ENCODE assay signal across 2 cellular contexts in genomic region chr10:48285710-48286109, GRCh38.
A peak's percentile ranks its signal among the peaks of the same experiment; 100 is the strongest.
TF ChIP-seq lines count a peak whose summit lies in the region.

No MANE protein-coding gene starts in this region.

TF ChIP-seq in K562, 482 proteins besides CTCF, POLR2A, EP300 and RAD21 (continued from another document):
- TF ChIP-seq, protein P1, sequence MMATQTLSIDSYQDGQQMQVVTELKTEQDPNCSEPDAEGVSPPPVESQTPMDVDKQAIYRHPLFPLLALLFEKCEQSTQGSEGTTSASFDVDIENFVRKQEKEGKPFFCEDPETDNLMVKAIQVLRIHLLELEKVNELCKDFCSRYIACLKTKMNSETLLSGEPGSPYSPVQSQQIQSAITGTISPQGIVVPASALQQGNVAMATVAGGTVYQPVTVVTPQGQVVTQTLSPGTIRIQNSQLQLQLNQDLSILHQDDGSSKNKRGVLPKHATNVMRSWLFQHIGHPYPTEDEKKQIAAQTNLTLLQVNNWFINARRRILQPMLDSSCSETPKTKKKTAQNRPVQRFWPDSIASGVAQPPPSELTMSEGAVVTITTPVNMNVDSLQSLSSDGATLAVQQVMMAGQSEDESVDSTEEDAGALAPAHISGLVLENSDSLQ (IDR thresholded peaks at IDR 0.05), result peak; percentile 58
- TF ChIP-seq, protein P2, sequence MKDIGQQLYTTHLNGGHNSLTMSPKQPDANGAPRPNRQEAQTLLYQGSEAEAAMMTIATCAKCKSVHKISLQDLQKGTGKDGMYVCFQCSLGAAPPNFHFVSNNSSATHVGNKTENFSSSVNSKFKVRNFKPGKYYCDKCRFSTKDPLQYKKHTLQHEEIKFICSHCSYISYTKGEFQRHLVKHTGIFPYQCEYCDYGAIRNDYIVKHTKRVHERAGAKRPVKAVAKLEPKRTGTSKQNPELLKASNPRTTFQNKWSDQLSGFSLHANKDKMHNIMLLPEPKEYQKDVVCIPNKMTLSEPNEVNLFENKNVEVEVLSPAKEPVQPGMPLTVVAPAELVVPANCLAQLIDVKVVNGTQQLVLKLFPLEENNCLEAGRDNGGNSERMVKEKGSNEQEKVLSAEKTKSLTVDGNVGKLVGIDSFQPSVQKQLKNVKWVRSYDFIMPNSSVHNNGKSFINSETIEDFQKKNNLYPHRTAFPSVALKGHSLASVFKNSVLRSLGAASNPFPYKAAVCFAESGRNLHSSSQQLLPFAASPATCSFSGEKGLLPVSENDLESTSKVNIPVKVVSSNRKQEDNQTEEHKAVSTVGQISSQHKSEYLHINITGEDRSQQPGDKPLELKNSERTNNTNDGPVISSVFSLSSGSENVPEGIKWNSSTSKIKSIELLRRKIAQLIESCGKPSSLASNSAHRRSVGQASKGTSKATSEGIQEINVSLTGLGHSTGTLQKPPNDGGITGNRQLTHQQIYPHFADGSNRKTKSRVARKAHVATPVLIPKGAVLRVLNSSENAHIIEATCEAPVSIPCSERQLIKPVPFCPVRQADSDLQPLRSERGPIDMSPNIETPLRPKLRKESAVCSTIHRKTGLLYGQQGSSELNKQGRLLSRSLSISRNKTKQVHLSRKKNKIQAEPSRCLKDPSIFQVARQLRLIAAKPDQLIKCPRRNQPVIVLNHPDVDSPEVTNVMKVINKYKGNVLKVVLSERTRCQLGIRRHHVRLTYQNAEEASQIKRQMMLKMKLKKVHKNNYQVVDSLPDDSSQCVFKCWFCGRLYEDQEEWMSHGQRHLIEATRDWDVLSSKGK (CRISPR knock-in tag; IDR thresholded peaks at IDR 0.05), result no peak
- TF ChIP-seq ZNF165 (CRISPR knock-in tag; IDR thresholded peaks at IDR 0.05; ENCODE audit: borderline replicate concordance) (no peak), PHB (CRISPR knock-in tag; IDR thresholded peaks at IDR 0.05) (no peak)
- TF ChIP-seq, protein P3, sequence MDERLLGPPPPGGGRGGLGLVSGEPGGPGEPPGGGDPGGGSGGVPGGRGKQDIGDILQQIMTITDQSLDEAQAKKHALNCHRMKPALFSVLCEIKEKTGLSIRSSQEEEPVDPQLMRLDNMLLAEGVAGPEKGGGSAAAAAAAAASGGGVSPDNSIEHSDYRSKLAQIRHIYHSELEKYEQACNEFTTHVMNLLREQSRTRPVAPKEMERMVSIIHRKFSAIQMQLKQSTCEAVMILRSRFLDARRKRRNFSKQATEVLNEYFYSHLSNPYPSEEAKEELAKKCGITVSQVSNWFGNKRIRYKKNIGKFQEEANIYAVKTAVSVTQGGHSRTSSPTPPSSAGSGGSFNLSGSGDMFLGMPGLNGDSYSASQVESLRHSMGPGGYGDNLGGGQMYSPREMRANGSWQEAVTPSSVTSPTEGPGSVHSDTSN (CRISPR knock-in tag; IDR thresholded peaks at IDR 0.05; ENCODE audit: low read depth), result no peak
- TF ChIP-seq, protein P3 (tag; conservative IDR thresholded peaks at IDR 0.05; ENCODE audit: low read depth), result peak; percentile 45; the same call in 1 of the 2 replicates

TF ChIP-seq in SK-N-SH, 30 proteins besides CTCF, POLR2A, EP300 and RAD21 (continued from another document):
- no peak for TF ChIP-seq MAX (IDR thresholded peaks at IDR 0.05; ENCODE audit: low read depth)
- TF ChIP-seq USF1 (IDR thresholded peaks at IDR 0.05; ENCODE audit: borderline replicate concordance, low read depth), result no peak
- TF ChIP-seq TCF12 (IDR thresholded peaks at IDR 0.05), result no peak
- TF ChIP-seq POLR2AphosphoS5 (IDR thresholded peaks at IDR 0.05; ENCODE audit: low read depth, low read length), result no peak
- no peak for TF ChIP-seq FOXM1 (IDR thresholded peaks at IDR 0.05; ENCODE audit: low read depth)
- TF ChIP-seq SMC3 (IDR thresholded peaks at IDR 0.05; ENCODE audit: low read depth, low read length), result no peak
- TF ChIP-seq TAF1 (IDR thresholded peaks at IDR 0.05; ENCODE audit: borderline replicate concordance, low read depth, low read length), result no peak
- TF ChIP-seq GATA2 (CRISPR knock-in tag; IDR thresholded peaks at IDR 0.05), result no peak
- no peak for TF ChIP-seq IRF3 (IDR thresholded peaks at IDR 0.05; ENCODE audit: low read depth, low read length)
